ENCODE assay signal across 11 cellular contexts in the genomic region with DNA sequence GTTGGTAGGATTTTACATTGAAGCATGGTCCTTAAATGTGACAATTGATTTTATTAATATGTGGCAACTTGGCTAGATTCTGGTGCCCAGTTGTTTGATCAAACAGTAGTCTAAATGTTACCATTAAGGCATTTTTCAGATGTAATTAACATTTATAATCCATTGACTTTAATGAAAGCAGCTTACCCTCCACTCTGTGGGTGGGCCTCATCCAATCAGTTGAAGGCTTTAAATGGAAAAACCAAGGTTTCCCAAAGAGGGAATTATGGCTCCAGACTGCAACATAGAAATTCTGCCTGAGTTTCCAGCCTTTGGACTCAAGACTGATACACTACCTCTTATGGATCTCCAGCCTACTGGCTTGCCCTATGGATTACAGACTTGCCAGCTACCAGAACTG.
"Had no signal": no experiment of that assay in that cellular context is flagged by ENCODE, and none has a peak within 500 bp of the region (broad histone marks: within the 10 kb centered on the region; RNA-seq: fewer than 3 reads in every experiment).

No MANE protein-coding gene starts in this region.

- H3K9ac ChIP-seq: GM23248 had no signal

- H2AFZ ChIP-seq: GM23248, GM23338 had no signal

- FAIRE-seq: H1, H54 had no signal

- ATAC-seq: GM23338, HCT116 had no signal

- H3K4me2 ChIP-seq: GM23338 had no signal

- H3K4me3 ChIP-seq: GM23248, GM23338, HAP-1 had no signal

- H3K27ac ChIP-seq: GM23248 had no signal

- DNase-seq: GM23248, GOT3, H7, H9, HCEC 1CT, HFFc6 had no signal

- H3K4me1 ChIP-seq: HAP-1 had no signal

- H3K36me3 ChIP-seq: HAP-1 had no signal

- H3K9me3 ChIP-seq: HAP-1 had no signal
